Comparison of ENCODE assay signal across 9 cellular contexts in genomic region chr5:67350600-67351315, GRCh38.
A peak's percentile ranks its signal among the peaks of the same experiment; 100 is the strongest.
DNase-seq lines count a peak whose midpoint lies in the region; ATAC-seq and TF ChIP-seq lines count a peak whose summit lies in the region.
"Had no signal": no experiment of that assay in that cellular context is flagged by ENCODE, and none has a peak within 500 bp of the region (broad histone marks: within the 10 kb centered on the region; RNA-seq: fewer than 3 reads in every experiment).

No MANE protein-coding gene starts in this region.

- H3K27me3 ChIP-seq in left ventricle myocardium inferior (ENCODE audit: low read depth) (no peaks in the 10 kb centered on the region), esophagus muscularis mucosa (no peaks in the 10 kb centered on the region), upper lobe of right lung (no peaks in the 10 kb centered on the region)

- H3K4me3 ChIP-seq in left ventricle myocardium inferior (peak overlapping the region; percentile 19), esophagus muscularis mucosa (peak overlapping the region in 1 of 4 donors; percentile 16), upper lobe of right lung (peak overlapping the region; percentile 3)
- H3K4me3 ChIP-seq: psoas muscle had no signal

- intact Hi-C loops in left ventricle myocardium inferior (cut with micrococcal nuclease), result no loop called here
- intact Hi-C loops in Right ventricle myocardium inferior (cut with DNase I), result no loop called here
- intact Hi-C loops in esophagus muscularis mucosa (cut with DNase I), result no loop called here
- intact Hi-C loops in upper lobe of right lung (cut with DNase I), result no loop called here
- intact Hi-C loops in posterior vena cava (cut with DNase I), result no loop called here

- WGBS in esophagus muscularis mucosa, result 74% methylated on average over 14 of the region's 14 CpGs

- no peak for TF ChIP-seq EP300 in esophagus muscularis mucosa (IDR thresholded peaks at IDR 0.05)

- DNase-seq in left ventricle myocardium inferior (no peak), Right ventricle myocardium inferior (ENCODE audit: missing footprints) (no peak), NOMO-1 treated with DMSO at 0.1 percent for 48 hours (lab: John Stamatoyannopoulos, UW; ENCODE audit: unreplicated experiment) (peak; percentile 90), esophagus muscularis mucosa (ENCODE audit: extremely low spot score) (no peak), upper lobe of right lung (no peak), posterior vena cava (ENCODE audit: low spot score) (no peak), A172 (ENCODE audit: low spot score) (no peak)

- H3K4me1 ChIP-seq in left ventricle myocardium inferior, result no peaks in the 10 kb centered on the region
- peaks cover 0 to 21% (median 13%) of the 10 kb centered on the region in 4 donors for H3K4me1 ChIP-seq in esophagus muscularis mucosa
- peaks cover 21% of the 10 kb centered on the region for H3K4me1 ChIP-seq in upper lobe of right lung
- H3K4me1 ChIP-seq: psoas muscle had no signal

- H3K27ac ChIP-seq in left ventricle myocardium inferior (replicated peaks), result peak overlapping the region; percentile 39
- H3K27ac ChIP-seq in esophagus muscularis mucosa (replicated peaks in 1 of 4), result peak overlapping the region; percentile 17 to 44 (median 27)
- H3K27ac ChIP-seq in upper lobe of right lung, result no peak overlapping the region
- H3K27ac ChIP-seq: psoas muscle had no signal

- TF ChIP-seq POLR2A in esophagus muscularis mucosa (IDR thresholded peaks at IDR 0.05; ENCODE audit: low read depth), result no peak

- H3K36me3 ChIP-seq in left ventricle myocardium inferior, result no peaks in the 10 kb centered on the region
- H3K36me3 ChIP-seq in esophagus muscularis mucosa, result no peaks in the 10 kb centered on the region
- no peaks in the 10 kb centered on the region for H3K36me3 ChIP-seq in upper lobe of right lung

- no peak for ATAC-seq in Right ventricle myocardium inferior
- peak; percentile 48 for ATAC-seq in upper lobe of right lung
- ATAC-seq in esophagus mucosa, result no peak
- ATAC-seq: psoas muscle had no signal

- TF ChIP-seq CTCF in left ventricle myocardium inferior (IDR thresholded peaks at IDR 0.05; ENCODE audit: borderline replicate concordance), result no peak
- no peak for TF ChIP-seq CTCF in esophagus muscularis mucosa (IDR thresholded peaks at IDR 0.05)
- no peak for TF ChIP-seq CTCF in upper lobe of right lung (IDR thresholded peaks at IDR 0.05)

- H3K9me3 ChIP-seq in left ventricle myocardium inferior (replicated peaks), result no peaks in the 10 kb centered on the region
- no peaks in the 10 kb centered on the region for H3K9me3 ChIP-seq in esophagus muscularis mucosa
- no peaks in the 10 kb centered on the region for H3K9me3 ChIP-seq in upper lobe of right lung
- H3K9me3 ChIP-seq: psoas muscle had no signal
